Comparison of ENCODE assay signal across 17 cellular contexts in the genomic region with DNA sequence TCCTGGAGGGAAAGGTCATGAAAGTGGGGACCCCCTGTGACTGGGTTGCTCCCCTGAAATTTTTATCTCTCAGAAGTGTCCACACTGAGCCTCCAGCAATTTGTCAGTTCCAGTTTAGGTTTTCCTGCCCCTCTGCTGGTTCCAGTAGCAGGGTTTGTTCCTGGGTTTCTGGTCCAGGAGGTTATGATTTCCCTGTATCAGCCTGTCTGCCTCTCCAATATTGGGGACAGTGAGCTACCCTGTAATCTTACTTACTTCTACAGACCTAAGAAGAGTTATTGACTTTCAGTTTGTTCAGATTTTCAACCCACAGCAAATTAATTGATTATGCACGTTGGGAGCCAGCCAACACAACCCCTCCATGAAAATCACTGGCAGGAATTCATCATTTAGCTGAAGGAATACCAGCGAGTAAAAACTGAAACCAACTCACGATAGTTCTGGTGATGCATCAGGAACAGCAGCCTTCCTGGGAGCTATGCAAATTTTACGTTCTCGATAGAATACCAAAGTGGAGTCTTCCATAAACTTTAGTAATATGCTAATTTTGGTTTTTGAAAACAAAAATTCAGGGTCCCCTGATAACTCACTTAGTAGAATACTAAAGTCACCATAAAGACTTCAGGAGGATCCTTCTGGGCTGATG. TPM values are rescaled to one million over a fixed set of nuclear protein-coding genes. Genes with fewer than 3 reads are reported as not detected.
DNase-seq lines count a peak whose midpoint lies in the region; ATAC-seq and TF ChIP-seq lines count a peak whose summit lies in the region.
"Had no signal": no experiment of that assay in that cellular context is flagged by ENCODE, and none has a peak within 500 bp of the region (broad histone marks: within the 10 kb centered on the region; RNA-seq: fewer than 3 reads in every experiment).

No MANE protein-coding gene starts in this region.

- H3K9ac ChIP-seq in skeletal muscle satellite cell (ENCODE audit: low read depth, low read length), result no peak overlapping the region

- peak overlapping the region; percentile 75 for H3K4me2 ChIP-seq in skeletal muscle satellite cell (ENCODE audit: low read length)

- 60 to 69% methylated on average over 5 of the region's 5 CpGs for WGBS in heart right ventricle, 2 donors

- ATAC-seq in heart right ventricle (peak in 4 of 8 donors; percentile 19 to 50 (median 38)), GM21723 (IDR thresholded peaks at IDR 0.05; ENCODE audit: unreplicated experiment) (no peak), HG02623 (IDR thresholded peaks at IDR 0.05; ENCODE audit: unreplicated experiment) (no peak), GM19455 (IDR thresholded peaks at IDR 0.05; ENCODE audit: unreplicated experiment) (no peak)
- ATAC-seq: naive thymus-derived CD8-positive, alpha-beta T cell had no signal

- peak overlapping the region in 7 of 10 donors; percentile 3 to 77 (median 27) for H3K27ac ChIP-seq in heart right ventricle

- no peaks in the 10 kb centered on the region for H3K36me3 ChIP-seq in heart right ventricle
- no peaks in the 10 kb centered on the region for H3K36me3 ChIP-seq in skeletal muscle satellite cell (ENCODE audit: insufficient read depth, low read length)

- H3K4me3 ChIP-seq in AG09309 (ENCODE audit: control insufficient read depth, low read depth, low read length) (peak overlapping the region; percentile 3), WI38 (ENCODE audit: low read depth, low read length) (peak overlapping the region; percentile 47), heart right ventricle (peak overlapping the region in 9 of 10 donors; percentile 8 to 36 (median 25)), skeletal muscle satellite cell (ENCODE audit: low read length) (peak overlapping the region; percentile 53)

- no peaks in the 10 kb centered on the region for H3K4me1 Mint-ChIP-seq in progenitor cell of endocrine pancreas (ENCODE audit: low read depth)

- no peak for DNase-seq in AG09309 (ENCODE audit: low read depth)
- no peak for DNase-seq in heart right ventricle
- DNase-seq in progenitor cell of endocrine pancreas (ENCODE audit: low spot score, unreplicated experiment), result no peak
- DNase-seq: activated CD4-positive, CD25-positive, alpha-beta regulatory T cell treated with anti-CD3 and anti-CD28 coated beads, Interleukin-2, amount 50 U/mL, for 72 hours; activated naive CD8-positive, alpha-beta T cell treated with anti-CD3 and anti-CD28 coated beads, Interleukin-2, amount 50 U/mL, for 24 hours; DMS79 treated with DMSO at 0.1 percent for 48 hours; H7; naive thymus-derived CD8-positive, alpha-beta T cell; NCI-H1048; stimulated activated naive B cell treated with anti-CD40 and anti-IgM and Interleukin-4, amounts not matched to agents 10 μg/mL and 1 μg/mL and 100 μg/mL, for 72 hours had no signal

- no peak for TF ChIP-seq CTCF in AG09309 (IDR thresholded peaks at IDR 0.05; ENCODE audit: control insufficient read depth, insufficient read depth, low read depth, low read length, missing control alignments)
- TF ChIP-seq CTCF in WI38 (IDR thresholded peaks at IDR 0.05; ENCODE audit: low read depth, low read length), result no peak
- TF ChIP-seq CTCF in heart right ventricle (IDR thresholded peaks at IDR 0.05), result no peak
- TF ChIP-seq CTCF in progenitor cell of endocrine pancreas (IDR thresholded peaks at IDR 0.05; ENCODE audit: unreplicated experiment), result no peak

- peaks cover 10% of the 10 kb centered on the region for H3K9me3 Mint-ChIP-seq in progenitor cell of endocrine pancreas (ENCODE audit: low read depth)

- peaks cover 13% of the 10 kb centered on the region for H3K27me3 Mint-ChIP-seq in progenitor cell of endocrine pancreas
- H3K27me3 Mint-ChIP-seq: stimulated activated naive B cell treated with anti-CD40 and anti-IgM and Interleukin-4, amounts not matched to agents 10 μg/mL and 1 μg/mL and 100 μg/mL, for 72 hours had no signal

- H3K36me3 Mint-ChIP-seq in progenitor cell of endocrine pancreas (ENCODE audit: insufficient read depth), result peaks cover 2% of the 10 kb centered on the region
- H3K36me3 Mint-ChIP-seq: CD14-positive monocyte had no signal

- H3K9me3 ChIP-seq in heart right ventricle (peaks cover 0 to 11% (median 0%) of the 10 kb centered on the region in 11 donors), skeletal muscle satellite cell (replicated peaks; ENCODE audit: low read length) (peaks cover 7% of the 10 kb centered on the region)

- H3K4me1 ChIP-seq in heart right ventricle (peaks cover 0 to 17% (median 0%) of the 10 kb centered on the region in 9 donors), skeletal muscle satellite cell (ENCODE audit: control insufficient read depth, insufficient read depth, low read length) (no peaks in the 10 kb centered on the region)

- intact Hi-C loops in heart right ventricle (cut with DNase I), result no loop called here

- H3K4me3 Mint-ChIP-seq in progenitor cell of endocrine pancreas (ENCODE audit: low read depth), result no peak overlapping the region
- H3K4me3 Mint-ChIP-seq: activated naive CD8-positive, alpha-beta T cell treated with anti-CD3 and anti-CD28 coated beads, Interleukin-2, amount 50 U/mL, for 24 hours; CD14-positive monocyte; naive thymus-derived CD8-positive, alpha-beta T cell; stimulated activated naive B cell treated with anti-CD40 and anti-IgM and Interleukin-4, amounts not matched to agents 10 μg/mL and 1 μg/mL and 100 μg/mL, for 72 hours had no signal

- no peak overlapping the region for H3K27ac Mint-ChIP-seq in progenitor cell of endocrine pancreas
- H3K27ac Mint-ChIP-seq: activated naive CD8-positive, alpha-beta T cell treated with anti-CD3 and anti-CD28 coated beads, Interleukin-2, amount 50 U/mL, for 24 hours; CD14-positive monocyte; IgD-negative memory B cell; naive thymus-derived CD8-positive, alpha-beta T cell had no signal

- no peaks in the 10 kb centered on the region for H3K27me3 ChIP-seq in heart right ventricle
- H3K27me3 ChIP-seq in skeletal muscle satellite cell (ENCODE audit: control insufficient read depth, insufficient read depth, low read length), result peaks cover 21% of the 10 kb centered on the region

RNA-seq across cellular contexts. Expression of a gene that starts 31.3 kb away (rescaled TPM):
- 10 to 100 TPM in 3 of 10 donors, 1 to 10 TPM in 7; 3.5 to 21.0 (median 5.6) TPM for total RNA-seq in heart right ventricle
- 10 to 100 TPM; 11.7 to 18.7 TPM for polyA plus RNA-seq in heart right ventricle
- total RNA-seq in skeletal muscle satellite cell (2012; rRNA removed), result 1.1 and 3.0 TPM in 2 replicates
- 0.48 and 1.5 TPM in 2 replicates for total RNA-seq in progenitor cell of endocrine pancreas

RNA-seq across cellular contexts. Expression of a gene that starts 53.5 kb away (rescaled TPM):
- total RNA-seq in heart right ventricle (1 to 10 TPM in 5 of 10 donors, under 1 TPM in 5; 0.19 to 9.1 (median 1.0) TPM), progenitor cell of endocrine pancreas (not detected in 2 replicates)
- polyA plus RNA-seq in heart right ventricle, result under 1 TPM; 0.36 to 0.73 TPM
- total RNA-seq in skeletal muscle satellite cell (2012; rRNA removed), result not detected in 2 replicates
- total RNA-seq: H7 had no signal

Comparison
In these comparisons a context has a peak if more than half of its experiments do, and no peak if none do; other contexts are left out.
1. H3K4me3 ChIP-seq: peak in every context shown above with its lines; median percentile 53 in skeletal muscle satellite cell; 47 in WI38; 25 in heart right ventricle; 3 in AG09309.